In the genomic region with DNA sequence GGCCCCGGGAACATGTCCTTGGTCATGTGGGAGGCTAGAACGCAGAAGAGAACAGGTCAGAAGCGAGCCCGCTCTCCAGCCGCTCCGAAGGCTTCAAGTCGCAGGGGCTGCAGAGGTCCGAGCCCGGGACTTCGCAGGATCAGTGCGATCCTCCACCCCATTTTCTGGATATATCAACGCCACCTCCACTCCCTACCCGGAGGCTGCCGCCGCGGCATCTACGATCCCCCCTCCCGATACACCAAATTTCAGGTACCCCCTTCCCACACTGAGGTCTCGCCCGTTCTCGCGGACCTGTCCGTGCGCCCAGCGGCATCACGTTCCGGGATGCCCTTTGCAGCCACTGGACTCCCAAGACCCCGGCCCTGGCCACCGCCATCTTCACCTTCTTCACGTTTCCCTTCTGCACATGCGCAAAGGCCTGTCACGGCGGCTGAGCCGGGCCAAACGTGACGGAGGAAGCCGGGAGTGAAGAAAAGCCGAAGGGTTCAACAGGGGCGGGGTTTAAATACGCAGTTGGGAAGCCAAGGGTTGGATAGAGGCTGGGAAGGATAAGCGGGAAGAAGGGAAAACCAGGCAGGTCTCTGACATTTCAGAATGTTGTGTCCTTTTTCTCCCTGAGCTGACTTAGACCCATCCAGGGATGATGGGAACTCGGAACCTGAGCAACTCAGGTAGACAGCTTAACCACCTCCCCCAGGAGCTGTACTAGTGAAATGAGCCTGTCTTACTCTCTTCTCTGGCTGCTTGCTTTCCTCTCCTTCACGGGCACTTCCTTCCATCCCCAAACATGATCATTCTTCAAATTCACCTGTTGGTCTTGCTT, we compare ENCODE assay signal across 8 cellular contexts. TPM values are rescaled to one million over a fixed set of nuclear protein-coding genes. Genes with fewer than 3 reads are reported as not detected.
A peak's percentile ranks its signal among the peaks of the same experiment; 100 is the strongest.
DNase-seq lines count a peak whose midpoint lies in the region; ATAC-seq and TF ChIP-seq lines count a peak whose summit lies in the region.

Gene NDUFB8 (minus strand): TSS at position 399 of the 826 bp plus-strand sequence. CDS start 20 bp downstream, at position 379.

- peak within 1 kb of the TSS; percentile 95 for H3K9ac ChIP-seq in rectal smooth muscle tissue (ENCODE audit: low read length)

- ATAC-seq in HG02571 (IDR thresholded peaks at IDR 0.05; ENCODE audit: unreplicated experiment) (peak; percentile 54), right cardiac atrium (peak; percentile 92 to 94)

- H3K9me3 ChIP-seq in ascending aorta, result no peaks in the 10 kb centered on the region
- H3K9me3 ChIP-seq in right cardiac atrium (ENCODE audit: control insufficient read depth, low read length), result no peaks in the 10 kb centered on the region
- no peaks in the 10 kb centered on the region for H3K9me3 ChIP-seq in uterus

- H3K27ac ChIP-seq in ascending aorta, result peak within 1 kb of the TSS; percentile 71 to 84
- peak within 1 kb of the TSS; percentile 74 for H3K27ac ChIP-seq in right cardiac atrium (ENCODE audit: low read length)
- H3K27ac ChIP-seq in rectal smooth muscle tissue (ENCODE audit: low read depth, low read length), result peak within 1 kb of the TSS; percentile 89
- H3K27ac ChIP-seq in uterus, result peak within 1 kb of the TSS; percentile 81 to 88

- peaks cover 2 to 7% of the 10 kb centered on the region in 2 donors for H3K4me1 ChIP-seq in ascending aorta
- no peaks in the 10 kb centered on the region for H3K4me1 ChIP-seq in right cardiac atrium (ENCODE audit: control insufficient read depth, insufficient read depth, low read length)
- peaks cover 5% of the 10 kb centered on the region for H3K4me1 ChIP-seq in rectal smooth muscle tissue (ENCODE audit: control insufficient read depth, insufficient read depth, low read length)
- H3K4me1 ChIP-seq in uterus, result no peaks in the 10 kb centered on the region

- H3K4me3 ChIP-seq in ascending aorta (peak within 1 kb of the TSS; percentile 87 to 91), right cardiac atrium (ENCODE audit: low read length) (peak within 1 kb of the TSS; percentile 85), rectal smooth muscle tissue (ENCODE audit: low read length) (peak within 1 kb of the TSS; percentile 96), uterus (peak within 1 kb of the TSS; percentile 88 to 96)

- peak in 1 of 2 donors; percentile 38 for TF ChIP-seq POLR2A in uterus (IDR thresholded peaks at IDR 0.05)

- peaks cover 19 to 25% of the 10 kb centered on the region in 2 donors for H3K36me3 ChIP-seq in ascending aorta
- H3K36me3 ChIP-seq in rectal smooth muscle tissue (ENCODE audit: control insufficient read depth, insufficient read depth, low read length), result peaks cover 12% of the 10 kb centered on the region
- no peaks in the 10 kb centered on the region for H3K36me3 ChIP-seq in uterus

- H3K27me3 ChIP-seq in ascending aorta (no peaks in the 10 kb centered on the region), right cardiac atrium (ENCODE audit: control insufficient read depth, insufficient read depth) (no peaks in the 10 kb centered on the region), rectal smooth muscle tissue (ENCODE audit: control insufficient read depth, insufficient read depth, low read length) (no peaks in the 10 kb centered on the region), uterus (no peaks in the 10 kb centered on the region)

- TF ChIP-seq CTCF in ascending aorta (IDR thresholded peaks at IDR 0.05), result no peak
- TF ChIP-seq CTCF in uterus (IDR thresholded peaks at IDR 0.05), result peak in 2 of 4 experiments; percentile 11 to 36

- DNase-seq in Daoy (ENCODE audit: low read depth), result peak; percentile 85
- peak; percentile 19 for DNase-seq in NCI-H2081 treated with DMSO at 0.1 percent for 48 hours (lab: John Stamatoyannopoulos, UW)
- peak; percentile 77 for DNase-seq in T-helper 9 cell
- peak; percentile 62 to 94 for DNase-seq in ascending aorta (ENCODE audit: low spot score in 2 of 2)
- peak; percentile 91 to 96 (median 96) for DNase-seq in right cardiac atrium
- DNase-seq in uterus, result peak; percentile 87

- WGBS in right cardiac atrium, result 1% methylated on average over 43 of the region's 43 CpGs

- intact Hi-C loops in ascending aorta (cut with DNase I), result loop anchor here (2.0 to 10.0 kb wide), 4 partner anchors 157 to 905 kb away; partner anchors contain the start of genes LZTS2 and SLC25A28
- intact Hi-C loops in right cardiac atrium (cut with DNase I), result loop anchor here in 1 of 4 donors (10.0 kb wide), 1 partner anchor 185 kb away; the partner anchor contains the start of gene SCD
- intact Hi-C loops in uterus (cut with DNase I; ENCODE audit: low total_unique reads), result no loop called here

RNA-seq across cellular contexts. Expression of gene NDUFB8, which starts in this region (rescaled TPM):
- 138 and 147 TPM in 2 replicates for total RNA-seq in Daoy (2014; rRNA removed; shearing (Covaris generic))
- total RNA-seq in ascending aorta (71.1 TPM), right cardiac atrium (100 to 1,000 TPM; 344 to 447 (median 412) TPM), uterus (100 to 1,000 TPM in 2 of 4 donors, 10 to 100 TPM in 2; 78.3 to 134 (median 111) TPM)
- polyA plus RNA-seq in right cardiac atrium, result 1,100 TPM

Comparison
In these comparisons a context has a peak if more than half of its experiments do, and no peak if none do; other contexts are left out.
1. Peak in every context shown above with its lines: DNase-seq, ATAC-seq, H3K4me3 ChIP-seq and H3K27ac ChIP-seq.
2. DNase-seq: peak in every context shown above with its lines; median percentile 96 in right cardiac atrium; 87 in uterus; 85 in Daoy; 78 in ascending aorta; 77 in T-helper 9 cell; 19 in NCI-H2081 treated with DMSO at 0.1 percent for 48 hours.